Comparison of ENCODE assay signal across 8 cellular contexts in genomic region chr12:108690799-108691153, GRCh38. TPM values are rescaled to one million over a fixed set of nuclear protein-coding genes. Genes with fewer than 3 reads are reported as not detected.
DNase-seq lines count a peak whose midpoint lies in the region; ATAC-seq and TF ChIP-seq lines count a peak whose summit lies in the region.

No MANE protein-coding gene starts in this region.

- H3K36me3 ChIP-seq in left ventricle myocardium inferior (no peaks in the 10 kb centered on the region), adipocyte (ENCODE audit: control insufficient read depth, insufficient read depth, low read length, severe bottlenecking) (peaks cover 13% of the 10 kb centered on the region), lung (ENCODE audit: control insufficient read depth in 2 of 2, insufficient read depth in 2 of 2, low read length in 2 of 2) (no peaks in the 10 kb centered on the region), urinary bladder (ENCODE audit: insufficient read depth) (no peaks in the 10 kb centered on the region)

- intact Hi-C loops in left ventricle myocardium inferior (cut with micrococcal nuclease) (loop anchor here (5.0 kb wide), 1 partner anchor 37 kb away; no protein-coding TSS in a partner anchor), Right ventricle myocardium superior (cut with DNase I) (loop anchor here (5.0 kb wide), 1 partner anchor 37 kb away; no protein-coding TSS in a partner anchor)

- ATAC-seq in Right ventricle myocardium superior (ENCODE audit: poor library complexity) (no peak), lung (ENCODE audit: insufficient read depth, low FRiP score) (no peak), HG03439 (IDR thresholded peaks at IDR 0.05; ENCODE audit: unreplicated experiment) (no peak), HG03108 (IDR thresholded peaks at IDR 0.05; ENCODE audit: unreplicated experiment) (no peak), HG03432 (IDR thresholded peaks at IDR 0.05; ENCODE audit: unreplicated experiment) (no peak)

- peak overlapping the region; percentile 87 for H3K9ac ChIP-seq in adipocyte (ENCODE audit: low read length)

- H3K27ac ChIP-seq in left ventricle myocardium inferior (replicated peaks) = peak overlapping the region; percentile 96
- peak overlapping the region; percentile 96 to 98 for H3K27ac ChIP-seq in lung (ENCODE audit: low read depth in 1 of 2, low read length in 1 of 2)
- peak overlapping the region; percentile 65 for H3K27ac ChIP-seq in urinary bladder (ENCODE audit: low read depth)

- H3K4me1 ChIP-seq in left ventricle myocardium inferior (peaks cover 89% of the 10 kb centered on the region), adipocyte (ENCODE audit: control insufficient read depth, insufficient read depth, low read length) (peaks cover 55% of the 10 kb centered on the region), lung (ENCODE audit: control insufficient read depth in 2 of 2, insufficient read depth in 2 of 2, low read length in 2 of 2) (peaks cover 21 to 26% of the 10 kb centered on the region in 2 donors), urinary bladder (ENCODE audit: insufficient read depth) (no peaks in the 10 kb centered on the region)

- TF ChIP-seq CTCF in left ventricle myocardium inferior (IDR thresholded peaks at IDR 0.05; ENCODE audit: borderline replicate concordance) (no peak), lung (IDR thresholded peaks at IDR 0.05; ENCODE audit: control extremely low read depth, extremely low read depth) (no peak)

- H3K4me3 ChIP-seq in left ventricle myocardium inferior (peak overlapping the region; percentile 50), adipocyte (ENCODE audit: low read length) (peak overlapping the region; percentile 61), lung (no peak overlapping the region), urinary bladder (ENCODE audit: low read depth, low read length) (no peak overlapping the region)

- H3K27me3 ChIP-seq in left ventricle myocardium inferior (ENCODE audit: low read depth) (no peaks in the 10 kb centered on the region), adipocyte (replicated peaks; ENCODE audit: control insufficient read depth, insufficient read depth, low read length) (no peaks in the 10 kb centered on the region), lung (ENCODE audit: control insufficient read depth, insufficient read depth) (no peaks in the 10 kb centered on the region)

- 55 to 74% methylated on average over 2 of the region's 2 CpGs for WGBS in lung, 2 donors
- WGBS in urinary bladder = 35% methylated on average over 2 of the region's 2 CpGs

- H3K9me3 ChIP-seq in left ventricle myocardium inferior (replicated peaks) = no peaks in the 10 kb centered on the region
- no peaks in the 10 kb centered on the region for H3K9me3 ChIP-seq in adipocyte (ENCODE audit: control insufficient read depth, low read length)
- H3K9me3 ChIP-seq in lung (ENCODE audit: control insufficient read depth in 2 of 2, insufficient read depth in 1 of 2, low read length in 1 of 2) = no peaks in the 10 kb centered on the region

- DNase-seq in left ventricle myocardium inferior (no peak), Right ventricle myocardium superior (no peak), adipocyte (ENCODE audit: low read depth) (no peak), lung (ENCODE audit: low spot score) (no peak)

RNA-seq across cellular contexts. Expression of gene CORO1C, which starts 40.5 kb away (rescaled TPM):
- 59.6 TPM for total RNA-seq in left ventricle myocardium inferior
- 69.1 TPM for total RNA-seq in Right ventricle myocardium superior
- 100 to 1,000 TPM; 117 to 227 TPM for total RNA-seq in lung
- 10 to 100 TPM; 36.4 to 93.5 TPM for polyA plus RNA-seq in lung
- total RNA-seq in urinary bladder = 213 TPM
- 149 TPM for polyA plus RNA-seq in urinary bladder

RNA-seq across cellular contexts. Expression of gene SELPLG, which starts 57.1 kb away (rescaled TPM):
- total RNA-seq in left ventricle myocardium inferior = 3.4 TPM
- total RNA-seq in Right ventricle myocardium superior = 4.2 TPM
- total RNA-seq in lung = 10 to 100 TPM; 11.3 to 47.2 TPM
- polyA plus RNA-seq in lung = 10 to 100 TPM; 13.8 to 97.0 TPM
- 3.6 TPM for total RNA-seq in urinary bladder
- polyA plus RNA-seq in urinary bladder = 9.4 TPM

Comparison
In these comparisons a context has a peak if more than half of its experiments do, and no peak if none do; other contexts are left out.
1. H3K4me3 ChIP-seq: peak in left ventricle myocardium inferior (single experiment) and adipocyte (single experiment); none in lung (single experiment) and urinary bladder (single experiment).
2. Peak in every context shown above with its lines, with median percentiles within 50 percentile points of each other: H3K27ac ChIP-seq.